Comparison of ENCODE assay signal across 1 cellular context in genomic region chr13:20125129-20125782, GRCh38.
TF ChIP-seq lines count a peak whose summit lies in the region.

No MANE protein-coding gene starts in this region.

TF ChIP-seq in HepG2, 621 proteins besides CTCF, POLR2A, EP300 and RAD21 (continued from another document):
- TF ChIP-seq ZNF142 (CRISPR knock-in tag; IDR thresholded peaks at IDR 0.05) = no peak
- no peak for TF ChIP-seq ZNF335 (CRISPR knock-in tag; IDR thresholded peaks at IDR 0.05)
